Comparison of ENCODE assay signal across 36 cellular contexts in genomic region chr3:44910693-44911092, GRCh38. TPM values are rescaled to one million over a fixed set of nuclear protein-coding genes. Genes with fewer than 3 reads are reported as not detected.
"Had no signal": no experiment of that assay in that cellular context is flagged by ENCODE, and none has a peak within 500 bp of the region (broad histone marks: within the 10 kb centered on the region; RNA-seq: fewer than 3 reads in every experiment).

No MANE protein-coding gene starts in this region.

- H3K27me3 ChIP-seq: adrenal gland, ascending aorta, body of pancreas, brain microvascular endothelial cell, breast epithelium, cardiac muscle cell had no signal

- H3K4me1 ChIP-seq: adrenal gland, ascending aorta, body of pancreas, breast epithelium had no signal

- H3K27ac ChIP-seq: adrenal gland, ascending aorta, body of pancreas, brain microvascular endothelial cell, breast epithelium, cardiac muscle cell had no signal

- H3K36me3 ChIP-seq: adrenal gland, ascending aorta, brain microvascular endothelial cell, breast epithelium, cardiac muscle cell had no signal

- ATAC-seq: activated naive CD4-positive, alpha-beta T cell treated with anti-CD3 and anti-CD28 coated beads, Interleukin-2, amount 50 U/mL, for 72 hours; activated naive CD8-positive, alpha-beta T cell treated with anti-CD3 and anti-CD28 coated beads, Interleukin-2, amount 50 U/mL, for 24 hours; activated T-cell treated with anti-CD3 and anti-CD28 coated beads, Interleukin-2, amount 50 U/mL, for 4 hours; activated T-cell treated with anti-CD3 and anti-CD28 coated beads, Interleukin-2, amount 50 U/mL, for 72 hours; activated T-helper 17 cell treated with anti-CD3 and anti-CD28 coated beads, Interleukin-2, amount 50 U/mL, for 72 hours; body of pancreas had no signal

- H3K4me3 ChIP-seq: adrenal gland, ascending aorta, body of pancreas, breast epithelium, cardiac muscle cell had no signal

- H3K9me3 ChIP-seq: adrenal gland, ascending aorta, body of pancreas, breast epithelium had no signal

- FAIRE-seq: astrocyte had no signal

- DNase-seq: activated effector memory CD4-positive, alpha-beta T cell treated with Interleukin-2 at 50 U/mL for 16 hours; activated gamma-delta T cell; activated gamma-delta T cell treated with Interleukin-2 at 50 U/mL for 16 hours; activated naive CD4-positive, alpha-beta T cell; activated naive CD4-positive, alpha-beta T cell treated with anti-CD3 and anti-CD28 coated beads for 36 hours; activated naive CD4-positive, alpha-beta T cell treated with anti-CD3 and anti-CD28 coated beads, Interleukin-2, amount 10 ng/mL, durations not matched to agents 7 days and 5 days; activated naive CD4-positive, alpha-beta T cell treated with anti-CD3 and anti-CD28 coated beads, Interleukin-2, amount 50 U/mL, for 16 hours; activated naive CD4-positive, alpha-beta T cell treated with Interleukin-2 at 50 U/mL for 16 hours; activated naive CD8-positive, alpha-beta T cell treated with anti-CD3 and anti-CD28 coated beads for 36 hours; activated naive CD8-positive, alpha-beta T cell treated with anti-CD3 and anti-CD28 coated beads, Interleukin-2, amount 10 ng/mL, durations not matched to agents 7 days and 5 days; activated naive CD8-positive, alpha-beta T cell treated with anti-CD3 and anti-CD28 coated beads, Interleukin-2, amount 50 U/mL, for 24 hours; activated T-cell treated with anti-CD3 and anti-CD28 coated beads, Interleukin-2, amount 50 U/mL, for 1 hour; activated T-cell treated with anti-CD3 and anti-CD28 coated beads, Interleukin-2, amount 50 U/mL, for 24 hours; activated T-cell treated with anti-CD3 and anti-CD28 coated beads, Interleukin-2, amount 50 U/mL, for 4 hours; activated T-cell treated with anti-CD3 and anti-CD28 coated beads, Interleukin-2, amount 50 U/mL, for 48 hours; activated T-cell treated with anti-CD3 and anti-CD28 coated beads, Interleukin-2, amount 50 U/mL, for 72 hours; adrenal gland; amniotic stem cell; amygdala; anterior cingulate cortex; aorta; body of pancreas; brain microvascular endothelial cell; caudate nucleus; central memory CD4-positive, alpha-beta T cell; cerebellar nuclear complex had no signal

RNA-seq across cellular contexts. Expression of gene TGM4, which starts 36.3 kb away (rescaled TPM):
- total RNA-seq: activated naive CD4-positive, alpha-beta T cell treated with anti-CD3 and anti-CD28 coated beads for 36 hours; activated naive CD4-positive, alpha-beta T cell treated with anti-CD3 and anti-CD28 coated beads, Interleukin-2, amount 50 U/mL, for 72 hours; activated naive CD8-positive, alpha-beta T cell treated with anti-CD3 and anti-CD28 coated beads for 36 hours; activated naive CD8-positive, alpha-beta T cell treated with anti-CD3 and anti-CD28 coated beads, Interleukin-2, amount 10 ng/mL, durations not matched to agents 7 days and 5 days; activated T-cell treated with anti-CD3 and anti-CD28 coated beads, Interleukin-2, amount 50 U/mL, for 4 hours; activated T-cell treated with anti-CD3 and anti-CD28 coated beads, Interleukin-2, amount 50 U/mL, for 72 hours; activated T-helper 1 cell treated with anti-CD3 and anti-CD28 coated beads, Interleukin-12 subunit alpha, Interleukin-12 subunit beta, Interleukin-2, Interleukin-4 antibody, amounts not matched to agents 30 ng/mL and 10 ng/mL and 1 ng/mL, durations not matched to agents 14 hours and 24 hours and 36 hours; activated T-helper 17 cell treated with anti-CD3 and anti-CD28 coated beads, Interleukin-2, amount 50 U/mL, for 72 hours; activated T-helper 2 cell treated with anti-CD3 and anti-CD28 coated beads, Interferon-gamma antibody, Interleukin-2, Interleukin-4, amounts not matched to agents 10 μg/mL and 5 μg/mL and 100 μg/mL, durations not matched to agents 14 hours and 24 hours and 36 hours; aorta; ascending aorta; body of pancreas; cardiac muscle cell; cardiac septum; cerebellum had no signal
- polyA plus RNA-seq: aorta had no signal

RNA-seq across cellular contexts. Expression of gene TMEM42, which starts 49.0 kb away (rescaled TPM):
- total RNA-seq: ascending aorta had no signal
